Comparison of ENCODE assay signal across 17 cellular contexts in the genomic region with DNA sequence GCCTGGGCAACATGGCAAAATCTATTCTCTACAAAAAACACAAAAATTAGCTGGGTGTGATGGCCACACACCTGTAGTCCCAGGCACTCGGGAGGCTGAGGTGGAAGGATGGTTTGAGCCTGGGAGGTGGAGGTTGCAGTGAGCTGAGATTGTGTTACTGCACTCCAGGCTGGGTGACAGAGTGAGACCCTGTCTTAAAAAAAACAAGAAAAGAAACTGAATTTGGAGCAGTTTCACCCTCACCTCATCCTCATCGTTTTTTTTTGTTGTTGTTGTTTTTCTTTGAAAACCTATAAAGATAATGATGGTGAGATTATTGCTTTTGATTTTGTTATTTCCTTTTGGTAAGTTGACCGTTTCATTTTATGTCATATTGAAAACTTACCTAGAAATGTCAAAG.
DNase-seq lines count a peak whose midpoint lies in the region; TF ChIP-seq lines count a peak whose summit lies in the region.
"Had no signal": no experiment of that assay in that cellular context is flagged by ENCODE, and none has a peak within 500 bp of the region (broad histone marks: within the 10 kb centered on the region; RNA-seq: fewer than 3 reads in every experiment).

No MANE protein-coding gene starts in this region.

- H3K4me1 ChIP-seq in H9 (ENCODE audit: insufficient read depth, low read length) (peaks cover 3% of the 10 kb centered on the region; the same call in 1 of the 2 replicates), neural progenitor cell (peaks cover 12% of the 10 kb centered on the region)
- H3K4me1 ChIP-seq: BE2C had no signal

- H3K23me2 ChIP-seq in H9 (ENCODE audit: insufficient read length, low read depth, low read length, poor library complexity, severe bottlenecking), result no peaks in the 10 kb centered on the region

- H4K5ac ChIP-seq in H9 (ENCODE audit: insufficient read length, low read depth, low read length), result no peak overlapping the region

- no peak overlapping the region for H3K23ac ChIP-seq in H9 (ENCODE audit: insufficient read length, low read depth, low read length)

- TF ChIP-seq CTCF in H9 (conservative IDR thresholded peaks at IDR 0.05) (no peak), neural progenitor cell (IDR thresholded peaks at IDR 0.05) (no peak), progenitor cell of endocrine pancreas (IDR thresholded peaks at IDR 0.05; ENCODE audit: unreplicated experiment) (no peak)

- no peak overlapping the region for H4K91ac ChIP-seq in H9 (ENCODE audit: insufficient read length, low read depth, low read length)

- H3K4me2 ChIP-seq in H9 (ENCODE audit: insufficient read depth, insufficient read length, low read length) (no peak overlapping the region), neural progenitor cell (no peak overlapping the region)

- no peak overlapping the region for H2BK20ac ChIP-seq in H9 (ENCODE audit: low read depth, low read length, poor library complexity, severe bottlenecking)

- no peak overlapping the region for H3K4ac ChIP-seq in H9 (ENCODE audit: low read depth, low read length)

- H4K20me1 ChIP-seq in H9 (ENCODE audit: control insufficient read depth, insufficient read depth, insufficient read length), result no peaks in the 10 kb centered on the region
- H4K20me1 ChIP-seq in neural progenitor cell (ENCODE audit: low read depth), result no peaks in the 10 kb centered on the region

- no peak overlapping the region for H2BK12ac ChIP-seq in H9 (ENCODE audit: insufficient read length, low read depth, low read length)

- H3K27me3 Mint-ChIP-seq in H9 (ENCODE audit: low read depth), result no peaks in the 10 kb centered on the region
- H3K27me3 Mint-ChIP-seq in T-helper 2 cell treated with Interferon-gamma antibody and Interleukin-4, amounts not matched to agents 5 μg/mL and 100 μg/mL, for 36 hours (ENCODE audit: low read depth), result no peaks in the 10 kb centered on the region
- no peaks in the 10 kb centered on the region for H3K27me3 Mint-ChIP-seq in neural progenitor cell (ENCODE audit: insufficient read depth, low read depth)
- H3K27me3 Mint-ChIP-seq in progenitor cell of endocrine pancreas, result no peaks in the 10 kb centered on the region

- peaks cover 7% of the 10 kb centered on the region in 2 experiments; a peak in 3 of 4 replicates for H3K4me1 Mint-ChIP-seq in H9
- peaks cover 15% of the 10 kb centered on the region for H3K4me1 Mint-ChIP-seq in T-helper 2 cell treated with Interferon-gamma antibody and Interleukin-4, amounts not matched to agents 5 μg/mL and 100 μg/mL, for 36 hours (ENCODE audit: low read depth)
- no peaks in the 10 kb centered on the region for H3K4me1 Mint-ChIP-seq in neural progenitor cell
- H3K4me1 Mint-ChIP-seq in progenitor cell of endocrine pancreas (ENCODE audit: low read depth), result peaks cover 6% of the 10 kb centered on the region

- peak overlapping the region in 2 of 3 experiments; percentile 55 to 64; a peak in 2 of 7 replicates for H3K27ac Mint-ChIP-seq in H9
- H3K27ac Mint-ChIP-seq in T-helper 2 cell treated with Interferon-gamma antibody and Interleukin-4, amounts not matched to agents 5 μg/mL and 100 μg/mL, for 36 hours, result peak overlapping the region; percentile 73
- H3K27ac Mint-ChIP-seq in neural progenitor cell, result no peak overlapping the region
- no peak overlapping the region for H3K27ac Mint-ChIP-seq in progenitor cell of endocrine pancreas
- H3K27ac Mint-ChIP-seq: HFFc6 had no signal

- H2BK120ac ChIP-seq in H9 (ENCODE audit: low read depth, low read length, poor library complexity, severe bottlenecking), result no peak overlapping the region

- H3K79me2 ChIP-seq in H9 (ENCODE audit: insufficient read depth, low read length) (no peaks in the 10 kb centered on the region), neural progenitor cell (ENCODE audit: low read depth) (no peaks in the 10 kb centered on the region)

- H3K9me3 ChIP-seq in H9 (ENCODE audit: control insufficient read depth, low read depth, low read length) (no peaks in the 10 kb centered on the region), neural progenitor cell (ENCODE audit: low read depth) (no peaks in the 10 kb centered on the region)
- H3K9me3 ChIP-seq: BE2C had no signal

- no peak overlapping the region for H3K9ac ChIP-seq in H9 (ENCODE audit: extremely low read depth, insufficient read length, low read length)
- no peak overlapping the region for H3K9ac ChIP-seq in neural progenitor cell

- no peaks in the 10 kb centered on the region for H3K36me3 Mint-ChIP-seq in H9 (ENCODE audit: insufficient read depth in 1 of 3, low read depth in 3 of 3)
- no peaks in the 10 kb centered on the region for H3K36me3 Mint-ChIP-seq in T-helper 2 cell treated with Interferon-gamma antibody and Interleukin-4, amounts not matched to agents 5 μg/mL and 100 μg/mL, for 36 hours (ENCODE audit: low read depth)
- no peaks in the 10 kb centered on the region for H3K36me3 Mint-ChIP-seq in neural progenitor cell
- no peaks in the 10 kb centered on the region for H3K36me3 Mint-ChIP-seq in progenitor cell of endocrine pancreas (ENCODE audit: insufficient read depth)

- H2BK15ac ChIP-seq in H9 (ENCODE audit: low read depth, low read length), result no peak overlapping the region

- H3K4me3 Mint-ChIP-seq in H9 (no peak overlapping the region), neural progenitor cell (no peak overlapping the region), progenitor cell of endocrine pancreas (ENCODE audit: low read depth) (no peak overlapping the region)
- no peak overlapping the region for H3K4me3 Mint-ChIP-seq in T-helper 2 cell treated with Interferon-gamma antibody and Interleukin-4, amounts not matched to agents 5 μg/mL and 100 μg/mL, for 36 hours
- H3K4me3 Mint-ChIP-seq: HFFc6 had no signal

- H2BK5ac ChIP-seq in H9 (ENCODE audit: insufficient read length, low read length), result no peak overlapping the region

- no peaks in the 10 kb centered on the region for H3K36me3 ChIP-seq in neural progenitor cell
- H3K36me3 ChIP-seq: BE2C had no signal

- H3K27ac ChIP-seq in H9 (ENCODE audit: insufficient read length, low read depth, low read length) (no peak overlapping the region), neural progenitor cell (peak overlapping the region; percentile 14)
- H3K27ac ChIP-seq: 22Rv1, SK-N-MC had no signal

- H3T11ph ChIP-seq in H9 (ENCODE audit: low read length), result no peak overlapping the region

- no peaks in the 10 kb centered on the region for H3K27me3 ChIP-seq in H9 (ENCODE audit: insufficient read depth, low read length)
- H3K27me3 ChIP-seq in neural progenitor cell, result no peaks in the 10 kb centered on the region
- H3K27me3 ChIP-seq: BE2C had no signal

- H2AFZ ChIP-seq in H9 (ENCODE audit: low read length) (no peak overlapping the region), neural progenitor cell (replicated peaks) (no peak overlapping the region)

- H2AK5ac ChIP-seq in H9 (ENCODE audit: insufficient read length, low read length), result no peak overlapping the region

- no peak overlapping the region for H3K18ac ChIP-seq in H9 (ENCODE audit: insufficient read length, low read depth, low read length)

- no CpG with 5 or more reads among the region's 3 CpGs for WGBS in H9 (ENCODE audit: extremely low coverage, insufficient read length, low lambda C conversion rate)

- no peak overlapping the region for H4K8ac ChIP-seq in H9 (replicated peaks; ENCODE audit: insufficient read length, low read depth, low read length)

- no peaks in the 10 kb centered on the region for H3K79me1 ChIP-seq in H9 (ENCODE audit: insufficient read depth, low read depth, low read length, poor library complexity, severe bottlenecking)

- H3K9me3 Mint-ChIP-seq in H9, result no peaks in the 10 kb centered on the region
- no peaks in the 10 kb centered on the region for H3K9me3 Mint-ChIP-seq in T-helper 2 cell treated with Interferon-gamma antibody and Interleukin-4, amounts not matched to agents 5 μg/mL and 100 μg/mL, for 36 hours
- H3K9me3 Mint-ChIP-seq in neural progenitor cell, result no peaks in the 10 kb centered on the region
- H3K9me3 Mint-ChIP-seq in progenitor cell of endocrine pancreas (ENCODE audit: low read depth), result no peaks in the 10 kb centered on the region
- H3K9me3 Mint-ChIP-seq: HFFc6 had no signal

- H3F3A ChIP-seq in neural progenitor cell (ENCODE audit: low read depth), result no peaks in the 10 kb centered on the region

- peak; percentile 40 for DNase-seq in NCI-H748 (lab: John Stamatoyannopoulos, UW; ENCODE audit: unreplicated experiment)
- DNase-seq in NCI-H748 treated with DMSO at 0.1 percent for 48 hours (lab: John Stamatoyannopoulos, UW), result no peak
- DNase-seq in H9, result no peak
- DNase-seq in T-helper 2 cell treated with Interferon-gamma antibody and Interleukin-4, amounts not matched to agents 5 μg/mL and 100 μg/mL, for 36 hours (ENCODE audit: low spot score), result no peak
- DNase-seq in neural progenitor cell (ENCODE audit: low spot score), result no peak
- DNase-seq in progenitor cell of endocrine pancreas (ENCODE audit: low spot score, unreplicated experiment), result no peak
- no peak for DNase-seq in middle frontal gyrus (ENCODE audit: extremely low spot score, low spot score)
- DNase-seq: BE2C, H7, HFFc6, NCI-H2107, NCI-H446, NCI-H524 treated with DMSO at 0.1 percent for 48 hours, OCI-M1, SIG-M5 had no signal

- no peak overlapping the region for H3K56ac ChIP-seq in H9 (ENCODE audit: insufficient read length, low read depth, low read length)

- no peak overlapping the region for H3K4me3 ChIP-seq in neural progenitor cell
- H3K4me3 ChIP-seq: SK-N-MC had no signal

- no peak overlapping the region for H3K14ac ChIP-seq in H9 (ENCODE audit: insufficient read depth, low read length)

Comparison
In these comparisons a context has a peak if more than half of its experiments do, and no peak if none do; other contexts are left out.
1. H3K27ac Mint-ChIP-seq: peak in H9 (2 of 3) and T-helper 2 cell treated with Interferon-gamma antibody and Interleukin-4, amounts not matched to agents 5 μg/mL and 100 μg/mL, for 36 hours (single experiment); none in neural progenitor cell (single experiment) and progenitor cell of endocrine pancreas (single experiment).